8 cellular contexts compared by ENCODE assay signal in the genomic region with DNA sequence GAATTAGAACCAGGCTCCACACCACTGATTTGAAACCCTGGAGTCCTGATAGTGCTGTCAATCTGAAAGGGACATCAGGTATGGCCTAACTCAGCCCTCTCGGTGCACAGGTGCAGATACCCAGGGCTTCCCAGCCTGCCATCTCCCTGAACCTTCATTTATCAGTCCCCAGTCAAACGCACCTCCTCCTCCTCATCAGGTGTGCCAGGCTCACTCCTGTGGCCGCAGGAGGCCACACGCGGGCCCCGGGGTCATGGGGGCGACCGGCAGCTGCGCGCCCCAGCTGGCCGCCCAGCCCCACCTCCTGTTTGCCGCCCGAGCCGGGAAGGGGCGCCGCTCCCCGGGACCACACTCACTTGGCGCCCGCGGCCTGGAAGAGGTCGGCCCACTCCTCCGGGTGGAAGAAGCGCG. TPM values are rescaled to one million over a fixed set of nuclear protein-coding genes. Genes with fewer than 3 reads are reported as not detected.
A peak's percentile ranks its signal among the peaks of the same experiment; 100 is the strongest.
DNase-seq lines count a peak whose midpoint lies in the region; ATAC-seq, FAIRE-seq and TF ChIP-seq lines count a peak whose summit lies in the region.

No MANE protein-coding gene starts in this region.

- H3K36me3 ChIP-seq in OCI-LY1 (ENCODE audit: insufficient read depth, low read length), result peaks cover 27% of the 10 kb centered on the region
- H3K36me3 ChIP-seq in endothelial cell of umbilical vein (ENCODE audit: control insufficient read depth in 2 of 2, extremely low read depth in 1 of 2, insufficient read depth in 2 of 2, low read length in 2 of 2), result no peaks in the 10 kb centered on the region
- peaks cover 3% of the 10 kb centered on the region for H3K36me3 ChIP-seq in osteoblast (ENCODE audit: insufficient read depth, low read length)

- TF ChIP-seq CTCF in CD4-positive, alpha-beta T cell (IDR thresholded peaks at IDR 0.05), result no peak
- no peak for TF ChIP-seq CTCF in OCI-LY1 (IDR thresholded peaks at IDR 0.05; ENCODE audit: low read length)
- no peak for TF ChIP-seq CTCF in endothelial cell of umbilical vein (IDR thresholded peaks at IDR 0.05; ENCODE audit: extremely low read depth in 1 of 2, insufficient read depth in 1 of 2, low read depth in 1 of 2, low read length in 2 of 2)
- no peak for TF ChIP-seq CTCF in osteoblast (IDR thresholded peaks at IDR 0.05; ENCODE audit: extremely low read depth, low read depth, low read length)

- dilution Hi-C loops in endothelial cell of umbilical vein (cut with MboI; ENCODE audit: extremely low pct_ligation_motif_present, low sequenced_read_pairs), result no loop called here

- peak overlapping the region; percentile 79 for H3K9ac ChIP-seq in OCI-LY1 (ENCODE audit: low read length)
- peak overlapping the region; percentile 18 for H3K9ac ChIP-seq in endothelial cell of umbilical vein (replicated peaks; ENCODE audit: extremely low read depth, insufficient read depth, low read length)

- CTCF ChIA-PET in CD4-positive, alpha-beta T cell (lab: Charles Lee), result interaction anchor here (0.6 to 1.4 kb wide), 4 partner anchors 40 to 90 kb away, joined by 3 to 11 read pairs (median 3); no protein-coding TSS in a partner anchor
- CTCF ChIA-PET in endothelial cell of umbilical vein (lab: Charles Lee), result interaction anchor here (0.5 to 2.2 kb wide), 7 partner anchors 12 to 178 kb away, joined by 3 to 18 read pairs (median 4); no protein-coding TSS in a partner anchor

- H3K27me3 Mint-ChIP-seq in CD4-positive, alpha-beta T cell, result no peaks in the 10 kb centered on the region

- no peaks in the 10 kb centered on the region for H3F3A ChIP-seq in OCI-LY1 (ENCODE audit: insufficient read depth, low read length)

- H3K9me3 Mint-ChIP-seq in CD4-positive, alpha-beta T cell, result no peaks in the 10 kb centered on the region

- H3K4me1 ChIP-seq in OCI-LY1 (ENCODE audit: insufficient read depth, low read length, severe bottlenecking) (peaks cover 38% of the 10 kb centered on the region), endothelial cell of umbilical vein (ENCODE audit: control insufficient read depth, extremely low read depth, insufficient read depth, low read length) (peaks cover 4% of the 10 kb centered on the region), osteoblast (ENCODE audit: insufficient read depth, low read length) (peaks cover 13% of the 10 kb centered on the region)

- peaks cover 29% of the 10 kb centered on the region for H3K4me1 Mint-ChIP-seq in CD4-positive, alpha-beta T cell (ENCODE audit: low read depth)

- no peak for ATAC-seq in CD4-positive, alpha-beta T cell (ENCODE audit: poor library complexity)
- ATAC-seq in GM21737 (IDR thresholded peaks at IDR 0.05; ENCODE audit: unreplicated experiment), result peak; percentile 33

- H3K4me3 Mint-ChIP-seq in CD4-positive, alpha-beta T cell, result peak overlapping the region; percentile 87

- no peak for TF ChIP-seq POLR2A in endothelial cell of umbilical vein (IDR thresholded peaks at IDR 0.05; ENCODE audit: low read depth, low read length)

- peak overlapping the region; percentile 81 for H3K27ac Mint-ChIP-seq in CD4-positive, alpha-beta T cell

- no peak for DNase-seq in CD4-positive, alpha-beta T cell
- no peak for DNase-seq in endothelial cell of umbilical vein (ENCODE audit: low read depth, low spot score)
- DNase-seq in osteoblast (ENCODE audit: insufficient read length, low spot score, missing footprints), result no peak
- no peak for DNase-seq in glomerular visceral epithelial cell (ENCODE audit: extremely low spot score)
- no peak for DNase-seq in superior temporal gyrus (ENCODE audit: extremely low spot score)
- DNase-seq in NCI-H345 treated with DMSO at 0.1 percent for 48 hours (lab: John Stamatoyannopoulos, UW; ENCODE audit: unreplicated experiment), result no peak

- peak overlapping the region; percentile 79 for H3K4me3 ChIP-seq in OCI-LY1 (ENCODE audit: low read depth, low read length, poor library complexity, severe bottlenecking)
- peak overlapping the region; percentile 49 to 61 (median 52) for H3K4me3 ChIP-seq in endothelial cell of umbilical vein (replicated peaks in 1 of 3; ENCODE audit: insufficient read depth in 1 of 3, low read depth in 1 of 3, low read length in 3 of 3)
- H3K4me3 ChIP-seq in osteoblast (ENCODE audit: insufficient read depth, low read length), result peak overlapping the region; percentile 88

- intact Hi-C loops in CD4-positive, alpha-beta T cell (cut with DNase I, micrococcal nuclease), result loop anchor here (5.0 kb wide), 3 partner anchors 40 to 175 kb away; partner anchors contain the start of genes HMGCL (in 1 of the 2), PNRC2 (in 1 of the 2) and RPL11 (in 1 of the 2)
- intact Hi-C loops in endothelial cell of umbilical vein (cut with micrococcal nuclease), result no loop called here

- H4K20me1 ChIP-seq in OCI-LY1 (ENCODE audit: insufficient read depth, low read length), result no peaks in the 10 kb centered on the region
- no peaks in the 10 kb centered on the region for H4K20me1 ChIP-seq in endothelial cell of umbilical vein (replicated peaks; ENCODE audit: control insufficient read depth, extremely low read depth, insufficient read depth, low read length)
- no peaks in the 10 kb centered on the region for H4K20me1 ChIP-seq in osteoblast (ENCODE audit: insufficient read depth, low read length)

- no TSS peak for BruUV-seq in endothelial cell of umbilical vein (replicated peaks; lab: Mats Ljungman, UMichigan)

- no peaks in the 10 kb centered on the region for H3K27me3 ChIP-seq in CD4-positive, alpha-beta T cell (ENCODE audit: control insufficient read depth, insufficient read depth, low read length)
- H3K27me3 ChIP-seq in OCI-LY1 (ENCODE audit: insufficient read depth, low read length) (no peaks in the 10 kb centered on the region), endothelial cell of umbilical vein (ENCODE audit: control insufficient read depth in 2 of 2, insufficient read depth in 2 of 2, low read length in 2 of 2) (peaks cover 4 to 10% of the 10 kb centered on the region in 2 experiments), osteoblast (ENCODE audit: insufficient read depth, low read length) (peaks cover 4% of the 10 kb centered on the region)

- POLR2A ChIA-PET in CD4-positive, alpha-beta T cell (lab: Charles Lee), result interaction anchor here (1.2 kb wide), 1 partner anchor 66 kb away, joined by 4 read pairs; no protein-coding TSS in a partner anchor
- POLR2A ChIA-PET in endothelial cell of umbilical vein (lab: Charles Lee), result no interaction called here

- no peaks in the 10 kb centered on the region for H3K9me2 ChIP-seq in OCI-LY1 (ENCODE audit: low read depth, low read length)

- H3K27ac ChIP-seq in CD4-positive, alpha-beta T cell (ENCODE audit: low read depth, low read length), result peak overlapping the region; percentile 29
- H3K27ac ChIP-seq in OCI-LY1 (ENCODE audit: low read depth, low read length, poor library complexity, severe bottlenecking) (no peak overlapping the region), endothelial cell of umbilical vein (ENCODE audit: insufficient read depth, low read depth, low read length) (no peak overlapping the region), osteoblast (ENCODE audit: low read depth, low read length) (no peak overlapping the region)

- H3K79me2 ChIP-seq in OCI-LY1 (ENCODE audit: insufficient read depth, low read length), result no peaks in the 10 kb centered on the region
- H3K79me2 ChIP-seq in endothelial cell of umbilical vein (ENCODE audit: control insufficient read depth, insufficient read depth, low read length), result no peaks in the 10 kb centered on the region
- H3K79me2 ChIP-seq in osteoblast (ENCODE audit: insufficient read depth, low read length), result peaks cover 7% of the 10 kb centered on the region

- peak; percentile 55 for FAIRE-seq in endothelial cell of umbilical vein (lab: Jason Lieb, UNC)

- peaks cover 26% of the 10 kb centered on the region for H3K36me3 Mint-ChIP-seq in CD4-positive, alpha-beta T cell (ENCODE audit: low read depth)

- H3K9me3 ChIP-seq in CD4-positive, alpha-beta T cell (ENCODE audit: control insufficient read depth, low read length), result no peaks in the 10 kb centered on the region
- H3K9me3 ChIP-seq in OCI-LY1 (ENCODE audit: low read length), result no peaks in the 10 kb centered on the region
- no peaks in the 10 kb centered on the region for H3K9me3 ChIP-seq in endothelial cell of umbilical vein (replicated peaks; ENCODE audit: control insufficient read depth, insufficient read depth, low read length)
- H3K9me3 ChIP-seq in osteoblast (ENCODE audit: low read depth, low read length), result no peaks in the 10 kb centered on the region

- H2AFZ ChIP-seq in OCI-LY1 (ENCODE audit: low read length) (no peak overlapping the region), endothelial cell of umbilical vein (ENCODE audit: low read depth, low read length) (peak overlapping the region; percentile 97), osteoblast (ENCODE audit: low read length) (peak overlapping the region; percentile 92)

- H3K4me2 ChIP-seq in OCI-LY1 (ENCODE audit: low read length), result peak overlapping the region; percentile 86
- peak overlapping the region; percentile 77 for H3K4me2 ChIP-seq in endothelial cell of umbilical vein (ENCODE audit: insufficient read depth, low read length)
- H3K4me2 ChIP-seq in osteoblast (ENCODE audit: insufficient read depth, low read length), result peak overlapping the region; percentile 99

- no peaks in the 10 kb centered on the region for H3K9me1 ChIP-seq in endothelial cell of umbilical vein (replicated peaks; ENCODE audit: control insufficient read depth, extremely low read depth, insufficient read depth, low read length)

RNA-seq across cellular contexts. Expression of gene FUCA1, which starts 0.5 kb away (rescaled TPM):
- total RNA-seq in CD4-positive, alpha-beta T cell, result 1 to 10 TPM; 3.6 to 4.1 TPM
- total RNA-seq in endothelial cell of umbilical vein (4.3 and 4.9 TPM in 2 replicates), osteoblast (31.2 and 34.7 TPM in 2 replicates)
- polyA plus RNA-seq in endothelial cell of umbilical vein, result 5.6 and 6.6 TPM in 2 replicates
- 4.7 and 5.4 TPM in 2 replicates for polyA plus RNA-seq in endothelial cell of umbilical vein (2011; cell fraction: cytosol; rRNA removed)
- 2.0 and 2.4 TPM in 2 replicates for polyA plus RNA-seq in endothelial cell of umbilical vein (2011; cell fraction: nucleus; rRNA removed)
- polyA plus RNA-seq in endothelial cell of umbilical vein (2012), result 4.8 and 6.1 TPM in 2 replicates
- polyA minus RNA-seq in endothelial cell of umbilical vein, result 6.2 and 7.2 TPM in 2 replicates
- 2.4 TPM for polyA minus RNA-seq in endothelial cell of umbilical vein (2011; cell fraction: cytosol; rRNA and poly(A)+ RNA removed)
- 0.63 and 0.91 TPM in 2 replicates for polyA minus RNA-seq in endothelial cell of umbilical vein (2011; cell fraction: nucleus; rRNA and poly(A)+ RNA removed)

RNA-seq across cellular contexts. Expression of gene HMGCL, which starts 42.3 kb away (rescaled TPM):
- total RNA-seq in CD4-positive, alpha-beta T cell, result 1 to 10 TPM; 8.9 to 9.6 TPM
- total RNA-seq in endothelial cell of umbilical vein (23.9 and 24.2 TPM in 2 replicates), osteoblast (36.5 and 39.8 TPM in 2 replicates)
- polyA plus RNA-seq in endothelial cell of umbilical vein, result 26.2 and 30.0 TPM in 2 replicates
- polyA plus RNA-seq in endothelial cell of umbilical vein (2011; cell fraction: cytosol; rRNA removed), result 28.2 and 29.6 TPM in 2 replicates
- polyA plus RNA-seq in endothelial cell of umbilical vein (2011; cell fraction: nucleus; rRNA removed), result 19.8 and 21.3 TPM in 2 replicates
- polyA plus RNA-seq in endothelial cell of umbilical vein (2012), result 19.1 and 26.7 TPM in 2 replicates
- polyA minus RNA-seq in endothelial cell of umbilical vein, result 17.6 and 18.8 TPM in 2 replicates
- polyA minus RNA-seq in endothelial cell of umbilical vein (2011; cell fraction: cytosol; rRNA and poly(A)+ RNA removed), result 6.2 TPM
- polyA minus RNA-seq in endothelial cell of umbilical vein (2011; cell fraction: nucleus; rRNA and poly(A)+ RNA removed), result 8.5 and 10.6 TPM in 2 replicates

RNA-seq across cellular contexts. Expression of gene CNR2, which starts 45.6 kb away (rescaled TPM):
- under 1 TPM in 1 of 2 experiments, not detected in 1; 0.05 TPM for total RNA-seq in CD4-positive, alpha-beta T cell
- not detected in 2 replicates for total RNA-seq in endothelial cell of umbilical vein
- polyA plus RNA-seq in endothelial cell of umbilical vein, result not detected in 2 replicates
- polyA plus RNA-seq in endothelial cell of umbilical vein (2011; cell fraction: cytosol; rRNA removed), result not detected in 2 replicates
- not detected in 2 replicates for polyA plus RNA-seq in endothelial cell of umbilical vein (2011; cell fraction: nucleus; rRNA removed)
- not detected in 2 replicates for polyA plus RNA-seq in endothelial cell of umbilical vein (2012)
- polyA minus RNA-seq in endothelial cell of umbilical vein, result not detected in 2 replicates
- not detected for polyA minus RNA-seq in endothelial cell of umbilical vein (2011; cell fraction: cytosol; rRNA and poly(A)+ RNA removed)
- polyA minus RNA-seq in endothelial cell of umbilical vein (2011; cell fraction: nucleus; rRNA and poly(A)+ RNA removed), result not detected in 2 replicates
- not detected in 2 replicates for total RNA-seq in osteoblast
